ENCODE assay signal across 1 cellular context in the genomic region with DNA sequence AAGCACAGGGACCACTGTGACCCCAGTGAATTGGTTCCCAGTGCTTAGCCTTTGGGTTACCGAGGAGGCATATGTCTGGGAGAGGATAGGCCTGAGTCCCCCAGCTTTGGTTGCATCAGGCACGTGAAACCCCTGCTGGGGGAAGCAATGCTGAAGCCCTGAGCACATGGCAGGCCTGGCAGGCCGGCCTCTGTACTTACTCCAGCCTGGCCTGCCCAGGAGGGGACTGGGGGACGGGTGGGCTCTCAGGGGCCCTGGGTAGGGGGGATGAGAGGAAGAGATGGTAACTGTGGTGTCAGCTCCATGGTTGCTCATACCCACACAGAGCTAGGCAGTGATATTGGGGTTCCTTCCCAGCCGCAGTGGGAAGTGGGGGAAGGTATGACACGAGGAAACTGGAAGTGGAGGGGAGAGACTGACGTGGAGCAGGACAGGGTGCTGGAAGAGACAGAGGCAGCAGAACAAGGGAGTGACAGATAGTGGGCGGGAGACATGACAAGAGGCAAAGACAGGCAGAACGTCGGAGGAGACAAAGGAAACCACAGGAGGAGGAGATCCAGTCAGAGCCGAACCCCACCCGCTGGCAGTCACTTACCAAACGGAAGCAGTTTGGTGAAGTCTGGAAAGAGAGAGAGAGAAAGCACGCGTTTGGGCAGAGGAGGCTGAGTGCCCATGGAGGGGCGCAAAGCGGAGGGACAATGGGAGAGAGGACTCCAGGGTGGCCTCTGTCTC.
TF ChIP-seq lines count a peak whose summit lies in the region.

No MANE protein-coding gene starts in this region.

TF ChIP-seq in HCT116, 20 proteins besides CTCF, POLR2A, EP300 and RAD21 (continued from another document):
- TF ChIP-seq ATF3 (IDR thresholded peaks at IDR 0.05) (no peak), SP1 (IDR thresholded peaks at IDR 0.05; ENCODE audit: low read depth) (no peak), EZH2phosphoT487 (IDR thresholded peaks at IDR 0.05; ENCODE audit: borderline replicate concordance) (no peak), POLR2AphosphoS5 (IDR thresholded peaks at IDR 0.05; ENCODE audit: low read depth, low read length) (no peak), FOSL1 (IDR thresholded peaks at IDR 0.05; ENCODE audit: low read depth) (no peak), MAX (IDR thresholded peaks at IDR 0.05) (no peak), ZFX (IDR thresholded peaks at IDR 0.05) (no peak), EGR1 (IDR thresholded peaks at IDR 0.05; ENCODE audit: low read depth) (no peak), CBX3 (IDR thresholded peaks at IDR 0.05; ENCODE audit: low read depth) (no peak), JUND (IDR thresholded peaks at IDR 0.05) (no peak), YY1 (IDR thresholded peaks at IDR 0.05; ENCODE audit: extremely low read depth, insufficient replicate concordance, low read depth, low read length) (no peak)
- TF ChIP-seq, protein P1, sequence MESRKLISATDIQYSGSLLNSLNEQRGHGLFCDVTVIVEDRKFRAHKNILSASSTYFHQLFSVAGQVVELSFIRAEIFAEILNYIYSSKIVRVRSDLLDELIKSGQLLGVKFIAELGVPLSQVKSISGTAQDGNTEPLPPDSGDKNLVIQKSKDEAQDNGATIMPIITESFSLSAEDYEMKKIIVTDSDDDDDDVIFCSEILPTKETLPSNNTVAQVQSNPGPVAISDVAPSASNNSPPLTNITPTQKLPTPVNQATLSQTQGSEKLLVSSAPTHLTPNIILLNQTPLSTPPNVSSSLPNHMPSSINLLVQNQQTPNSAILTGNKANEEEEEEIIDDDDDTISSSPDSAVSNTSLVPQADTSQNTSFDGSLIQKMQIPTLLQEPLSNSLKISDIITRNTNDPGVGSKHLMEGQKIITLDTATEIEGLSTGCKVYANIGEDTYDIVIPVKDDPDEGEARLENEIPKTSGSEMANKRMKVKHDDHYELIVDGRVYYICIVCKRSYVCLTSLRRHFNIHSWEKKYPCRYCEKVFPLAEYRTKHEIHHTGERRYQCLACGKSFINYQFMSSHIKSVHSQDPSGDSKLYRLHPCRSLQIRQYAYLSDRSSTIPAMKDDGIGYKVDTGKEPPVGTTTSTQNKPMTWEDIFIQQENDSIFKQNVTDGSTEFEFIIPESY (IDR thresholded peaks at IDR 0.05; ENCODE audit: extremely low read depth, insufficient replicate concordance, low read length): no peak
